Comparison of ENCODE assay signal across 8 cellular contexts in the genomic region with DNA sequence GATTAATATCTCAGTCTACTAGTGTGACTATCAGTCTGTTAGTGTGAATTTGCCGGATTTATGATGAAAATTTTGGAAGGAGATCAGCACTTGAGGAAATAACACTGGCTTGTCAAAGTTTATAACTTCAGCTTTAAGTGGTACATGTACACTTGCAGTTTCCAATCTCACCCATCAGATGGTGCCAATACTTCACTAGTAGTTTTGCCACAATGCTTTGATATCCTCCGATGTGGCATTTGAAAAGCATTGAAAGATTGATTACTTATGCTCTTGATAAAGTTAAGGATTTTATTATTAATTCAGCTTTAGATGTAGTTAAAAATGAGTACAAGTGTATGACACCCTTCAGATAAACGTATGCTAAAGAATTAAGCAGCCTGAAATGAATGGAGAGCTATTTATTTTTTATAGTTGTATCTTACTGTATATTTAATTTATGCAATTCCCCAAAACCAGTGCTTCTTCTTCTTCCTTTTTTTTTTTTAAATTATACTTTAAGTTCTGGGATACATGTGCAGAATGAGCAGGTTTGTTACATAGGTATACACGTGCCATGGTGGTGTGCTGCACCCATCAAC.
DNase-seq lines count a peak whose midpoint lies in the region; ATAC-seq and TF ChIP-seq lines count a peak whose summit lies in the region.

No MANE protein-coding gene starts in this region.

- no peaks in the 10 kb centered on the region for H3K27me3 ChIP-seq in right atrium auricular region

- no peaks in the 10 kb centered on the region for H3K36me3 ChIP-seq in right atrium auricular region

- no peak overlapping the region for H3K27ac ChIP-seq in right atrium auricular region

- H3K4me1 Mint-ChIP-seq in HFFc6 (ENCODE audit: low read depth), result no peaks in the 10 kb centered on the region
- peaks cover 3% of the 10 kb centered on the region for H3K4me1 Mint-ChIP-seq in activated naive CD8-positive, alpha-beta T cell (ENCODE audit: low read depth)

- no peaks in the 10 kb centered on the region for H3K9me3 ChIP-seq in right atrium auricular region

- no peak overlapping the region for H3K4me3 Mint-ChIP-seq in HFFc6
- no peak overlapping the region for H3K4me3 Mint-ChIP-seq in activated naive CD8-positive, alpha-beta T cell

- no peak overlapping the region for H3K4me3 ChIP-seq in right atrium auricular region

- no peaks in the 10 kb centered on the region for H3K36me3 Mint-ChIP-seq in HFFc6 (ENCODE audit: low read depth)
- no peaks in the 10 kb centered on the region for H3K36me3 Mint-ChIP-seq in activated naive CD8-positive, alpha-beta T cell

- peak; percentile 90 for DNase-seq in DMS 273 (lab: John Stamatoyannopoulos, UW; ENCODE audit: unreplicated experiment)
- DNase-seq in HFFc6, result peak; percentile 48
- peak; percentile 90 for DNase-seq in NCI-H69 (lab: John Stamatoyannopoulos, UW)
- DNase-seq in right atrium auricular region (ENCODE audit: low spot score), result no peak
- DNase-seq in smooth muscle cell of the brain vasculature (ENCODE audit: low read depth, low spot score), result peak; percentile 47

- ATAC-seq in HG02678 (IDR thresholded peaks at IDR 0.05; ENCODE audit: unreplicated experiment) (no peak), GM18498 (IDR thresholded peaks at IDR 0.05; ENCODE audit: unreplicated experiment) (no peak)

- TF ChIP-seq CTCF in HFFc6 (IDR thresholded peaks at IDR 0.05) (peak; percentile 79), right atrium auricular region (IDR thresholded peaks at IDR 0.05) (peak; percentile 18 to 72)

- no peaks in the 10 kb centered on the region for H3K4me1 ChIP-seq in right atrium auricular region

- no peak overlapping the region for H3K27ac Mint-ChIP-seq in HFFc6
- H3K27ac Mint-ChIP-seq in activated naive CD8-positive, alpha-beta T cell, result peak overlapping the region; percentile 51

- H3K9me3 Mint-ChIP-seq in HFFc6, result no peaks in the 10 kb centered on the region
- H3K9me3 Mint-ChIP-seq in activated naive CD8-positive, alpha-beta T cell (ENCODE audit: low read depth), result no peaks in the 10 kb centered on the region

- peaks cover 21% of the 10 kb centered on the region for H3K27me3 Mint-ChIP-seq in HFFc6 (ENCODE audit: insufficient read depth)
- H3K27me3 Mint-ChIP-seq in activated naive CD8-positive, alpha-beta T cell, result no peaks in the 10 kb centered on the region
